In genomic region chr5:138330813-138331448, GRCh38 we compare ENCODE assay signal across 9 cellular contexts. TPM values are rescaled to one million over a fixed set of nuclear protein-coding genes. Genes with fewer than 3 reads are reported as not detected.
DNase-seq lines count a peak whose midpoint lies in the region; ATAC-seq and TF ChIP-seq lines count a peak whose summit lies in the region.
"Had no signal": no experiment of that assay in that cellular context is flagged by ENCODE, and none has a peak within 500 bp of the region (broad histone marks: within the 10 kb centered on the region; RNA-seq: fewer than 3 reads in every experiment).

No MANE protein-coding gene starts in this region.

- in situ Hi-C loops in GM13977 (cut with MboI; ENCODE audit: low pct_unique_long_range_greater_than_20kb, low sequenced_read_pairs, unreplicated experiment): no loop called here

- DNase-seq in CD4-positive, CD25-positive, alpha-beta regulatory T cell: no peak
- no peak for DNase-seq in nephron progenitor cell
- DNase-seq in putamen (ENCODE audit: low spot score): no peak
- no peak for DNase-seq in GM13977 (ENCODE audit: low spot score)
- DNase-seq in NCI-H2171 treated with DMSO at 0.1 percent for 48 hours (lab: John Stamatoyannopoulos, UW): no peak

- H3K79me2 ChIP-seq in Loucy (ENCODE audit: insufficient read depth, low read length): peaks cover 25% of the 10 kb centered on the region

- H3K9me3 ChIP-seq in CD4-positive, CD25-positive, alpha-beta regulatory T cell (ENCODE audit: control insufficient read depth in 2 of 2, low read length in 2 of 2): no peaks in the 10 kb centered on the region
- H3K9me3 ChIP-seq in Loucy (ENCODE audit: insufficient read depth, low read depth, low read length): no peaks in the 10 kb centered on the region

- H3K4me1 Mint-ChIP-seq in CD4-positive, CD25-positive, alpha-beta regulatory T cell: peaks cover 0 to 17% (median 5%) of the 10 kb centered on the region in 4 donors
- peaks cover 27% of the 10 kb centered on the region for H3K4me1 Mint-ChIP-seq in dendritic cell treated with granulocyte-macrophage colony-stimulating factor and Interleukin-4, amounts not matched to agents 40 ng/mL and 50 ng/mL, for 4 days (ENCODE audit: low read depth)
- peaks cover 40% of the 10 kb centered on the region for H3K4me1 Mint-ChIP-seq in nephron progenitor cell

- no peaks in the 10 kb centered on the region for H3K36me3 ChIP-seq in CD4-positive, CD25-positive, alpha-beta regulatory T cell (ENCODE audit: control insufficient read depth, insufficient read depth, low read length)
- peaks cover 7% of the 10 kb centered on the region; the same call in 1 of the 2 replicates for H3K36me3 ChIP-seq in Loucy (ENCODE audit: insufficient read depth, low read length)

- no peaks in the 10 kb centered on the region for H3K9me2 ChIP-seq in Loucy (replicated peaks; ENCODE audit: low read depth, low read length)

- peak overlapping the region; percentile 91 for H3K4me2 ChIP-seq in Loucy (ENCODE audit: low read depth, low read length, poor library complexity, severe bottlenecking)

- TF ChIP-seq CTCF in Loucy (conservative IDR thresholded peaks at IDR 0.05; ENCODE audit: low read length): no peak
- no peak for TF ChIP-seq CTCF in nephron progenitor cell (IDR thresholded peaks at IDR 0.05)
- TF ChIP-seq CTCF in GM13977 (IDR thresholded peaks at IDR 0.05; ENCODE audit: extremely low read depth, insufficient read depth, missing control alignments): no peak

- H3K4me3 Mint-ChIP-seq in CD4-positive, CD25-positive, alpha-beta regulatory T cell: peak overlapping the region; percentile 77 to 92 (median 83)
- peak overlapping the region; percentile 80 for H3K4me3 Mint-ChIP-seq in dendritic cell treated with granulocyte-macrophage colony-stimulating factor and Interleukin-4, amounts not matched to agents 40 ng/mL and 50 ng/mL, for 4 days
- H3K4me3 Mint-ChIP-seq in nephron progenitor cell: peak overlapping the region; percentile 91

- intact Hi-C loops in dendritic cell treated with granulocyte-macrophage colony-stimulating factor and Interleukin-4, amounts not matched to agents 40 ng/mL and 50 ng/mL, for 4 days (cut with micrococcal nuclease): loop anchor here (5.0 kb wide), 3 partner anchors 36 to 299 kb away; partner anchors contain the start of gene FAM13B

- H3K4me1 ChIP-seq in CD4-positive, CD25-positive, alpha-beta regulatory T cell (ENCODE audit: control insufficient read depth, insufficient read depth, low read length, poor library complexity, severe bottlenecking): peaks cover 13% of the 10 kb centered on the region
- H3K4me1 ChIP-seq in Loucy (ENCODE audit: insufficient read depth, low read length, poor library complexity, severe bottlenecking): peaks cover 15% of the 10 kb centered on the region

- H3K27me3 Mint-ChIP-seq in CD4-positive, CD25-positive, alpha-beta regulatory T cell: peaks cover 11% of the 10 kb centered on the region
- no peaks in the 10 kb centered on the region for H3K27me3 Mint-ChIP-seq in dendritic cell treated with granulocyte-macrophage colony-stimulating factor and Interleukin-4, amounts not matched to agents 40 ng/mL and 50 ng/mL, for 4 days
- peaks cover 9% of the 10 kb centered on the region for H3K27me3 Mint-ChIP-seq in nephron progenitor cell (ENCODE audit: low read depth, poor library complexity)

- H3K27ac Mint-ChIP-seq in CD4-positive, CD25-positive, alpha-beta regulatory T cell: peak overlapping the region in 1 of 3 donors; percentile 13
- H3K27ac Mint-ChIP-seq in dendritic cell treated with granulocyte-macrophage colony-stimulating factor and Interleukin-4, amounts not matched to agents 40 ng/mL and 50 ng/mL, for 4 days: peak overlapping the region; percentile 57
- H3K27ac Mint-ChIP-seq in nephron progenitor cell: peak overlapping the region; percentile 99

- no peaks in the 10 kb centered on the region for H3K27me3 ChIP-seq in CD4-positive, CD25-positive, alpha-beta regulatory T cell (ENCODE audit: control insufficient read depth, insufficient read depth, low read length)
- H3K27me3 ChIP-seq in Loucy (ENCODE audit: insufficient read depth, low read length, poor library complexity, severe bottlenecking): no peaks in the 10 kb centered on the region

- no peaks in the 10 kb centered on the region for H3K9me3 Mint-ChIP-seq in CD4-positive, CD25-positive, alpha-beta regulatory T cell
- H3K9me3 Mint-ChIP-seq in dendritic cell treated with granulocyte-macrophage colony-stimulating factor and Interleukin-4, amounts not matched to agents 40 ng/mL and 50 ng/mL, for 4 days: no peaks in the 10 kb centered on the region
- no peaks in the 10 kb centered on the region for H3K9me3 Mint-ChIP-seq in nephron progenitor cell

- H2AFZ ChIP-seq in Loucy (ENCODE audit: low read length): peak overlapping the region; percentile 94

- H4K20me1 ChIP-seq in Loucy (ENCODE audit: insufficient read depth, low read length, poor library complexity, severe bottlenecking): no peaks in the 10 kb centered on the region

- H3K9ac ChIP-seq in Loucy (ENCODE audit: low read depth, low read length, poor library complexity, severe bottlenecking): peak overlapping the region; percentile 95

- H3K4me3 ChIP-seq in CD4-positive, CD25-positive, alpha-beta regulatory T cell (ENCODE audit: low read depth, low read length): peak overlapping the region; percentile 94
- H3K4me3 ChIP-seq in Loucy (ENCODE audit: low read length, poor library complexity, severe bottlenecking): peak overlapping the region; percentile 94

- ATAC-seq in CD4-positive, CD25-positive, alpha-beta regulatory T cell (ENCODE audit: low read depth in 2 of 2): no peak
- ATAC-seq in HG02885 (IDR thresholded peaks at IDR 0.05; ENCODE audit: poor library complexity, unreplicated experiment): no peak

- H3F3A ChIP-seq in Loucy (ENCODE audit: low read depth): no peaks in the 10 kb centered on the region

- no peak overlapping the region for H3K27ac ChIP-seq in CD4-positive, CD25-positive, alpha-beta regulatory T cell (ENCODE audit: insufficient read depth, low read length, poor library complexity, severe bottlenecking)

- H3K36me3 Mint-ChIP-seq in CD4-positive, CD25-positive, alpha-beta regulatory T cell: no peaks in the 10 kb centered on the region
- no peaks in the 10 kb centered on the region for H3K36me3 Mint-ChIP-seq in dendritic cell treated with granulocyte-macrophage colony-stimulating factor and Interleukin-4, amounts not matched to agents 40 ng/mL and 50 ng/mL, for 4 days (ENCODE audit: low read depth)
- peaks cover 10% of the 10 kb centered on the region for H3K36me3 Mint-ChIP-seq in nephron progenitor cell (ENCODE audit: low read depth)

RNA-seq across cellular contexts. Expression of gene CDC25C, which starts 0.7 kb away (rescaled TPM):
- total RNA-seq in CD4-positive, CD25-positive, alpha-beta regulatory T cell: 0.37 TPM
- under 1 TPM in 3 of 4 donors, not detected in 1; 0.22 to 0.64 (median 0.27) TPM for polyA plus RNA-seq in CD4-positive, CD25-positive, alpha-beta regulatory T cell

RNA-seq across cellular contexts. Expression of gene FAM53C, which starts 7.1 kb away (rescaled TPM):
- total RNA-seq in CD4-positive, CD25-positive, alpha-beta regulatory T cell: 57.0 TPM
- polyA plus RNA-seq in CD4-positive, CD25-positive, alpha-beta regulatory T cell: 10 to 100 TPM; 20.4 to 28.9 (median 24.6) TPM

RNA-seq across cellular contexts. Expression of gene KDM3B, which starts 21.6 kb away (rescaled TPM):
- 77.1 TPM for total RNA-seq in CD4-positive, CD25-positive, alpha-beta regulatory T cell
- polyA plus RNA-seq in CD4-positive, CD25-positive, alpha-beta regulatory T cell: 10 to 100 TPM; 12.8 to 15.4 (median 13.5) TPM

RNA-seq across cellular contexts. Expression of gene GFRA3, which starts 56.5 kb away (rescaled TPM):
- not detected for total RNA-seq in CD4-positive, CD25-positive, alpha-beta regulatory T cell
- polyA plus RNA-seq in CD4-positive, CD25-positive, alpha-beta regulatory T cell: not detected
- total RNA-seq: frontal cortex had no signal
